In the genomic region with DNA sequence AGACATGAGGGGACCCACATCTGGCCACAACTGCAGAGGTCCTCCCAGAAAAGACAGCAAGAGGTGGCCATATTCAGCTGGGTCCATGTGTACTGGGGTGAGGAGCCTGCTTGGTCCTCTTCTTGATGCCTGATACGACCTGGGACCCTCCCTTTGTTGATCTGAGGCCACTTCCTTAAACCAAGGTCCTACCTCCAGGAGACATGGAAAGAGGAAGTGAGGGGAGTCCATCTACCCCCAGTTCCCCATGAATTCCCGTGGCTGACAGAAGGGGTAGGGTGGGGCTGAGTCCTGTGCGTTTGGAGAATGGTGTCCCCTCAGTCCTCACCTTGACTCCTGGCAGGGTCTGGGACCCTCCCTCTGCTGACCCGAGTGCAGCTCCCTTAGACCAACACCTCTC, we compare ENCODE assay signal across 20 cellular contexts. TPM values are rescaled to one million over a fixed set of nuclear protein-coding genes. Genes with fewer than 3 reads are reported as not detected.
"Had no signal": no experiment of that assay in that cellular context is flagged by ENCODE, and none has a peak within 500 bp of the region (broad histone marks: within the 10 kb centered on the region; RNA-seq: fewer than 3 reads in every experiment).

No MANE protein-coding gene starts in this region.

- H3K4me1 ChIP-seq: gastrocnemius medialis, left ventricle myocardium inferior, right atrium auricular region, transverse colon had no signal

- H3K36me3 ChIP-seq: brain microvascular endothelial cell, gastrocnemius medialis, left ventricle myocardium inferior, right atrium auricular region, transverse colon had no signal

- ATAC-seq: effector memory CD8-positive, alpha-beta T cell; gastrocnemius medialis; mucosa of descending colon had no signal

- H3K27ac ChIP-seq: brain microvascular endothelial cell, gastrocnemius medialis, left ventricle myocardium inferior, right atrium auricular region, transverse colon had no signal

- H3K27me3 ChIP-seq: brain microvascular endothelial cell, gastrocnemius medialis, right atrium auricular region, transverse colon had no signal

- H3K4me3 ChIP-seq: gastrocnemius medialis, left ventricle myocardium inferior, lung, mucosa of descending colon, right atrium auricular region, transverse colon had no signal

- DNase-seq: activated CD4-positive, alpha-beta T cell treated with anti-CD3 and anti-CD28 coated beads for 4 hours; activated CD4-positive, alpha-beta T cell treated with anti-CD3 and anti-CD28 coated beads, Interleukin-2, amount 50 U/mL, for 48 hours; activated CD4-positive, CD25-positive, alpha-beta regulatory T cell; activated CD8-positive, alpha-beta memory T cell treated with anti-CD3 and anti-CD28 coated beads, Interleukin-2, amount 50 U/mL, for 4 hours; activated gamma-delta T cell; activated naive CD4-positive, alpha-beta T cell treated with anti-CD3 and anti-CD28 coated beads, Interleukin-2, amount 10 ng/mL, durations not matched to agents 7 days and 5 days; activated naive CD8-positive, alpha-beta T cell treated with anti-CD3 and anti-CD28 coated beads, Interleukin-2, amount 10 ng/mL, durations not matched to agents 7 days and 5 days; activated T-cell treated with anti-CD3 and anti-CD28 coated beads, Interleukin-2, amount 50 U/mL, for 1 hour; brain microvascular endothelial cell; effector memory CD8-positive, alpha-beta T cell; erythroblast; gastrocnemius medialis; glutamatergic neuron; left ventricle myocardium inferior; mucosa of descending colon; stimulated activated CD4-positive, alpha-beta T cell treated with anti-CD3 and anti-CD28 coated beads, Interleukin-2, amount 100 ng/mL, for 48 hours; stimulated activated naive CD4-positive, alpha-beta T cell treated with Interleukin-2 at 50 U/mL for 16 hours; transverse colon had no signal

RNA-seq across cellular contexts. Expression of a gene that starts 2.1 kb away (rescaled TPM):
- polyA plus RNA-seq: lung had no signal
